Comparison of ENCODE assay signal across 15 cellular contexts in the genomic region with DNA sequence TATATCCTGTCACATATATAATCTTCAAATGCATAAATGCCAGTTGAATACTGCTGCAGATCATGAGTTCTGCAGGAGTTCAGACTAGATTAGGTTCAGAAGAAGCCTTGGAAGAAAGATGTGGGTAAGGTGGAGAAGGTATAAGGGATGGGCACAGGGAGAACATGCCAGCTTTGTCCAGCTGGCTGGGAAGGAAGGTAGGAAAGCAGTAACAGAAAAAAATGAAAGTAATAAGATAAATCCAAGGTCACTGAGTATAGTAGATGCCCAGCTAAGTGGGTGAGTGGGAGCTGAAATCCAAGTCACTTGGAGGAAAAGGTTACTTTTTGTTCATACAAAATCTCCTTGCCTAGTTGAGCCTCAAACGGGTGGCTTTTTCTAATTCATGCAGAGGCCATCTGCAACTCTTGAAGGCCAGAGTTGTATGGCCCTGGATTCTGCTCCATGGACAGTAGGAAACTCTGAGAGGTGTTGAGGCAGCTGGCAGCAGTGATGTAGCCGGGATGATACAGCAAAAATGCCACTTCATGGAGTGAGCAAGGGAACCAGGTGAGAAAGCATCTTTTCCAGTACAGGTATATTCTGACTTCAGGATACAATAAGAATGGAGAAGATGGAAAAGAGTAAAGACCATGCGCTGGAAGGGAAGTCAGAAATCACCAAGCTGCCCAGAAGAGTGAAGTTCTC. TPM values are rescaled to one million over a fixed set of nuclear protein-coding genes. Genes with fewer than 3 reads are reported as not detected.
DNase-seq lines count a peak whose midpoint lies in the region; ATAC-seq, FAIRE-seq and TF ChIP-seq lines count a peak whose summit lies in the region.
"Had no signal": no experiment of that assay in that cellular context is flagged by ENCODE, and none has a peak within 500 bp of the region (broad histone marks: within the 10 kb centered on the region; RNA-seq: fewer than 3 reads in every experiment).

No MANE protein-coding gene starts in this region.

- H3K36me3 Mint-ChIP-seq in activated CD4-positive, alpha-beta T cell treated with anti-CD3 and anti-CD28 coated beads, Interleukin-2, amount 10 ng/mL, durations not matched to agents 24 days and 14 days (ENCODE audit: low read depth) = peaks cover 44% of the 10 kb centered on the region
- peaks cover 80% of the 10 kb centered on the region for H3K36me3 Mint-ChIP-seq in activated T-helper 17 cell treated with anti-CD3 and anti-CD28 coated beads, Interleukin-2, amount 50 U/mL, for 72 hours (ENCODE audit: low read depth)
- H3K36me3 Mint-ChIP-seq in naive thymus-derived CD8-positive, alpha-beta T cell = peaks cover 5 to 32% (median 17%) of the 10 kb centered on the region in 3 donors

- H3K4me3 Mint-ChIP-seq in activated CD4-positive, alpha-beta T cell treated with anti-CD3 and anti-CD28 coated beads, Interleukin-2, amount 10 ng/mL, durations not matched to agents 24 days and 14 days = peak overlapping the region; percentile 94
- peak overlapping the region; percentile 98 for H3K4me3 Mint-ChIP-seq in activated T-helper 17 cell treated with anti-CD3 and anti-CD28 coated beads, Interleukin-2, amount 50 U/mL, for 72 hours
- peak overlapping the region; percentile 88 to 99 (median 95) for H3K4me3 Mint-ChIP-seq in naive thymus-derived CD8-positive, alpha-beta T cell
- H3K4me3 Mint-ChIP-seq: HFFc6 had no signal

- peak overlapping the region; percentile 43 for H3K27ac Mint-ChIP-seq in activated CD4-positive, alpha-beta T cell treated with anti-CD3 and anti-CD28 coated beads, Interleukin-2, amount 10 ng/mL, durations not matched to agents 24 days and 14 days
- H3K27ac Mint-ChIP-seq in activated T-helper 17 cell treated with anti-CD3 and anti-CD28 coated beads, Interleukin-2, amount 50 U/mL, for 72 hours = peak overlapping the region; percentile 99
- peak overlapping the region; percentile 56 to 100 (median 94) for H3K27ac Mint-ChIP-seq in naive thymus-derived CD8-positive, alpha-beta T cell
- H3K27ac Mint-ChIP-seq: HFFc6 had no signal

- POLR2A ChIA-PET in naive thymus-derived CD8-positive, alpha-beta T cell (lab: Charles Lee) = interaction anchor here (0.6 to 15.9 kb wide), 6 partner anchors 9 to 76 kb away, joined by 3 to 315 read pairs (median 8); no protein-coding TSS in a partner anchor

- no peaks in the 10 kb centered on the region for H3K27me3 Mint-ChIP-seq in activated CD4-positive, alpha-beta T cell treated with anti-CD3 and anti-CD28 coated beads, Interleukin-2, amount 10 ng/mL, durations not matched to agents 24 days and 14 days
- H3K27me3 Mint-ChIP-seq in activated T-helper 17 cell treated with anti-CD3 and anti-CD28 coated beads, Interleukin-2, amount 50 U/mL, for 72 hours = no peaks in the 10 kb centered on the region
- H3K27me3 Mint-ChIP-seq in naive thymus-derived CD8-positive, alpha-beta T cell = no peaks in the 10 kb centered on the region

- no peaks in the 10 kb centered on the region for H3K9me3 Mint-ChIP-seq in activated CD4-positive, alpha-beta T cell treated with anti-CD3 and anti-CD28 coated beads, Interleukin-2, amount 10 ng/mL, durations not matched to agents 24 days and 14 days
- no peaks in the 10 kb centered on the region for H3K9me3 Mint-ChIP-seq in activated T-helper 17 cell treated with anti-CD3 and anti-CD28 coated beads, Interleukin-2, amount 50 U/mL, for 72 hours
- peaks cover 0 to 3% (median 0%) of the 10 kb centered on the region in 9 donors for H3K9me3 Mint-ChIP-seq in naive thymus-derived CD8-positive, alpha-beta T cell
- H3K9me3 Mint-ChIP-seq: HFFc6 had no signal

- DNase-seq in activated CD4-positive, alpha-beta T cell treated with anti-CD3 and anti-CD28 coated beads, Interleukin-2, amount 10 ng/mL, durations not matched to agents 24 days and 14 days = no peak
- no peak for DNase-seq in activated CD4-positive, alpha-beta T cell treated with anti-CD3 and anti-CD28 coated beads for 48 hours
- DNase-seq in GM12891 (ENCODE audit: insufficient read length, low spot score) = no peak
- no peak for DNase-seq in naive thymus-derived CD8-positive, alpha-beta T cell
- DNase-seq in COR-L47 (lab: John Stamatoyannopoulos, UW) = no peak
- DNase-seq: amygdala, cortex of kidney, HFFc6, NCI-H1092 treated with DMSO at 0.1 percent for 48 hours, trophoblast cell had no signal

- FAIRE-seq in GM12891 (lab: Jason Lieb, UNC) = peak; percentile 58
- FAIRE-seq: A204.1 had no signal

- no peak for TF ChIP-seq POLR2A in GM12891 (IDR thresholded peaks at IDR 0.05; ENCODE audit: low read depth, low read length)

- peaks cover 81% of the 10 kb centered on the region for H3K4me1 Mint-ChIP-seq in activated CD4-positive, alpha-beta T cell treated with anti-CD3 and anti-CD28 coated beads, Interleukin-2, amount 10 ng/mL, durations not matched to agents 24 days and 14 days
- H3K4me1 Mint-ChIP-seq in activated T-helper 17 cell treated with anti-CD3 and anti-CD28 coated beads, Interleukin-2, amount 50 U/mL, for 72 hours = peaks cover 53% of the 10 kb centered on the region
- H3K4me1 Mint-ChIP-seq in naive thymus-derived CD8-positive, alpha-beta T cell = peaks cover 47 to 94% (median 87%) of the 10 kb centered on the region in 4 donors

- no peak for ATAC-seq in activated T-helper 17 cell treated with anti-CD3 and anti-CD28 coated beads, Interleukin-2, amount 50 U/mL, for 72 hours (replicated peaks)
- ATAC-seq in naive thymus-derived CD8-positive, alpha-beta T cell = no peak
- no peak for ATAC-seq in GM21515 (IDR thresholded peaks at IDR 0.05; ENCODE audit: unreplicated experiment)
- ATAC-seq in GM18502 (IDR thresholded peaks at IDR 0.05; ENCODE audit: poor library complexity, unreplicated experiment) = no peak

- intact Hi-C loops in activated CD4-positive, alpha-beta T cell treated with anti-CD3 and anti-CD28 coated beads, Interleukin-2, amount 10 ng/mL, durations not matched to agents 24 days and 14 days (cut with micrococcal nuclease) = no loop called here

TF ChIP-seq in GM12891, 5 proteins besides CTCF, POLR2A, EP300 and RAD21:
- TF ChIP-seq POLR2AphosphoS5 (IDR thresholded peaks at IDR 0.05; ENCODE audit: low read depth, low read length) (no peak), SPI1 (IDR thresholded peaks at IDR 0.05; ENCODE audit: low read depth, low read length) (no peak), POU2F2 (IDR thresholded peaks at IDR 0.05; ENCODE audit: low read depth, low read length) (no peak), PAX5 (IDR thresholded peaks at IDR 0.05; ENCODE audit: insufficient read depth, low read length, severe bottlenecking) (no peak), TAF1 (IDR thresholded peaks at IDR 0.05; ENCODE audit: low read depth, low read length) (no peak)
TF ChIP-seq in GM12891: peak in this region for 0.

RNA-seq across cellular contexts. Expression of a gene that starts 3.4 kb away (rescaled TPM):
- total RNA-seq in activated CD4-positive, alpha-beta T cell treated with anti-CD3 and anti-CD28 coated beads, Interleukin-2, amount 10 ng/mL, durations not matched to agents 24 days and 14 days = 74.7 and 81.0 TPM in 2 replicates
- 60.0 TPM for polyA plus RNA-seq in GM12891 (2012; ENCODE audit: low read depth, missing spikeins)
- 10 to 100 TPM; 69.0 to 75.5 TPM for total RNA-seq in activated T-helper 17 cell treated with anti-CD3 and anti-CD28 coated beads, Interleukin-2, amount 50 U/mL, for 72 hours
- total RNA-seq in naive thymus-derived CD8-positive, alpha-beta T cell = 100 to 1,000 TPM; 149 to 156 TPM
- 100 to 1,000 TPM; 121 to 132 (median 124) TPM for polyA plus RNA-seq in naive thymus-derived CD8-positive, alpha-beta T cell
- total RNA-seq: HFFc6, osteocyte had no signal

Comparison
In these comparisons a context has a peak if more than half of its experiments do, and no peak if none do; other contexts are left out.
1. H3K27ac Mint-ChIP-seq: peak in every context shown above with its lines; median percentile 99 in activated T-helper 17 cell treated with anti-CD3 and anti-CD28 coated beads, Interleukin-2, amount 50 U/mL, for 72 hours; 94 in naive thymus-derived CD8-positive, alpha-beta T cell; 43 in activated CD4-positive, alpha-beta T cell treated with anti-CD3 and anti-CD28 coated beads, Interleukin-2, amount 10 ng/mL, durations not matched to agents 24 days and 14 days.